Comparison of ENCODE assay signal across 1 cellular context in genomic region chr3:15602146-15602536, GRCh38.
TF ChIP-seq lines count a peak whose summit lies in the region.

No MANE protein-coding gene starts in this region.

TF ChIP-seq in HepG2, 621 proteins besides CTCF, POLR2A, EP300 and RAD21:
- TF ChIP-seq IRF9 (CRISPR knock-in tag; IDR thresholded peaks at IDR 0.05; ENCODE audit: borderline replicate concordance) (0 out of 2 replicates have a peak, but pooled peaks have one; percentile 9), ZNF34 (CRISPR knock-in tag; IDR thresholded peaks at IDR 0.05; ENCODE audit: borderline replicate concordance) (no peak), TARDBP (CRISPR knock-in tag; IDR thresholded peaks at IDR 0.05) (0 out of 2 replicates have a peak, but pooled peaks have one; percentile 2), STAT6 (CRISPR knock-in tag; IDR thresholded peaks at IDR 0.05; ENCODE audit: borderline replicate concordance) (peak; percentile 54; the same call in 1 of the 2 replicates), ERF (CRISPR knock-in tag; IDR thresholded peaks at IDR 0.05) (0 out of 2 replicates have a peak, but pooled peaks have one; percentile 2), MXD4 (CRISPR knock-in tag; IDR thresholded peaks at IDR 0.05) (0 out of 2 replicates have a peak, but pooled peaks have one; percentile 13), EEA1 (CRISPR knock-in tag; IDR thresholded peaks at IDR 0.05; ENCODE audit: borderline replicate concordance) (0 out of 2 replicates have a peak, but pooled peaks have one; percentile 7), ASH2L (IDR thresholded peaks at IDR 0.05; ENCODE audit: insufficient read length, low read depth, low read length) (peak; percentile 26), HES4 (CRISPR knock-in tag; IDR thresholded peaks at IDR 0.05; ENCODE audit: borderline replicate concordance) (0 out of 2 replicates have a peak, but pooled peaks have one; percentile 30), NR0B2 (CRISPR knock-in tag; IDR thresholded peaks at IDR 0.05) (no peak), ZNF563 (CRISPR knock-in tag; IDR thresholded peaks at IDR 0.05) (0 out of 2 replicates have a peak, but pooled peaks have one; percentile 10), ARID2 (CRISPR knock-in tag; IDR thresholded peaks at IDR 0.05; ENCODE audit: borderline replicate concordance) (peak; percentile 74; the same call in 1 of the 2 replicates), FOXM1 (CRISPR knock-in tag; IDR thresholded peaks at IDR 0.05) (no peak), SIN3A (IDR thresholded peaks at IDR 0.05; ENCODE audit: borderline replicate concordance, low read depth, low read length) (0 out of 2 replicates have a peak, but pooled peaks have one; percentile 9), IRX3 (CRISPR knock-in tag; IDR thresholded peaks at IDR 0.05; ENCODE audit: borderline replicate concordance, low read depth) (0 out of 2 replicates have a peak, but pooled peaks have one; percentile 48), ZSCAN5A (CRISPR knock-in tag; IDR thresholded peaks at IDR 0.05; ENCODE audit: borderline replicate concordance) (peak; percentile 12; the same call in 1 of the 2 replicates), ZNF468 (CRISPR knock-in tag; IDR thresholded peaks at IDR 0.05) (0 out of 2 replicates have a peak, but pooled peaks have one; percentile 75), KAT7 (CRISPR knock-in tag; IDR thresholded peaks at IDR 0.05; ENCODE audit: borderline replicate concordance) (0 out of 2 replicates have a peak, but pooled peaks have one; percentile 4), PITX1 (CRISPR knock-in tag; IDR thresholded peaks at IDR 0.05) (no peak), DRAP1 (CRISPR knock-in tag; IDR thresholded peaks at IDR 0.05) (peak; percentile 2; the same call in 1 of the 2 replicates), CSRNP1 (CRISPR knock-in tag; IDR thresholded peaks at IDR 0.05) (peak; percentile 76; the same call in 1 of the 2 replicates), TOE1 (CRISPR knock-in tag; IDR thresholded peaks at IDR 0.05) (no peak), ZNF124 (CRISPR knock-in tag; IDR thresholded peaks at IDR 0.05) (no peak), ZNF543 (CRISPR knock-in tag; IDR thresholded peaks at IDR 0.05) (no peak), SMC3 (IDR thresholded peaks at IDR 0.05; ENCODE audit: low read length) (no peak), GMEB2 (CRISPR knock-in tag; IDR thresholded peaks at IDR 0.05; ENCODE audit: low read depth) (0 out of 2 replicates have a peak, but pooled peaks have one; percentile 1)
